Comparison of ENCODE assay signal across 1 cellular context in genomic region chr1:209651148-209651547, GRCh38.
TF ChIP-seq lines count a peak whose summit lies in the region.

No MANE protein-coding gene starts in this region.

TF ChIP-seq in WTC11, 78 proteins besides CTCF, POLR2A, EP300 and RAD21:
- TF ChIP-seq ZNF425 (CRISPR knock-in tag; conservative IDR thresholded peaks at IDR 0.05) (no peak), NFYB (CRISPR knock-in tag; conservative IDR thresholded peaks at IDR 0.05; ENCODE audit: low read depth) (no peak), ETV6 (CRISPR knock-in tag; IDR thresholded peaks at IDR 0.05) (no peak), JAZF1 (CRISPR knock-in tag; IDR thresholded peaks at IDR 0.05) (no peak)
